ENCODE assay signal across 36 cellular contexts in genomic region chr5:138998521-138998920, GRCh38.
"Had no signal": no experiment of that assay in that cellular context is flagged by ENCODE, and none has a peak within 500 bp of the region (broad histone marks: within the 10 kb centered on the region; RNA-seq: fewer than 3 reads in every experiment).

No MANE protein-coding gene starts in this region.

- H3K4me3 Mint-ChIP-seq: activated B cell treated with CpG ODN at 0.5 μM for 24 hours; activated CD4-positive, alpha-beta memory T cell treated with anti-CD3 and anti-CD28 coated beads, Interleukin-2, amount 10 ng/mL, durations not matched to agents 7 days and 5 days; activated CD4-positive, alpha-beta T cell treated with anti-CD3 and anti-CD28 coated beads, Interleukin-2, amount 10 ng/mL, durations not matched to agents 24 days and 14 days; activated CD8-positive, alpha-beta memory T cell treated with anti-CD3 and anti-CD28 coated beads, Interleukin-2, amount 10 ng/mL, durations not matched to agents 7 days and 5 days; activated CD8-positive, alpha-beta T cell treated with anti-CD3 and anti-CD28 coated beads, Interleukin-2, amount 10 ng/mL, durations not matched to agents 7 days and 5 days; activated naive CD4-positive, alpha-beta T cell treated with anti-CD3 and anti-CD28 coated beads, Interleukin-2, amount 10 ng/mL, durations not matched to agents 7 days and 5 days; activated naive CD4-positive, alpha-beta T cell treated with anti-CD3 and anti-CD28 coated beads, Interleukin-2, amount 50 U/mL, for 24 hours; activated naive CD8-positive, alpha-beta T cell; activated naive CD8-positive, alpha-beta T cell treated with anti-CD3 and anti-CD28 coated beads, Interleukin-2, amount 10 ng/mL, durations not matched to agents 7 days and 5 days; activated naive CD8-positive, alpha-beta T cell treated with anti-CD3 and anti-CD28 coated beads, Interleukin-2, amount 50 U/mL, for 24 hours; activated T-cell treated with anti-CD3 and anti-CD28 coated beads, Interleukin-2, amount 50 U/mL, for 24 hours; brain; central memory CD8-positive, alpha-beta T cell; T-helper 1 cell treated with Interleukin-12 subunit alpha and Interleukin-12 subunit beta and Interleukin-4 antibody, amounts not matched to agents 30 μg/mL and 1 μg/mL, for 36 hours; T-helper 2 cell treated with Interferon-gamma antibody and Interleukin-4, amounts not matched to agents 5 μg/mL and 100 μg/mL, for 36 hours had no signal

- ATAC-seq: activated CD8-positive, alpha-beta memory T cell treated with anti-CD3 and anti-CD28 coated beads, Interleukin-2, amount 10 ng/mL, durations not matched to agents 7 days and 5 days; activated CD8-positive, alpha-beta T cell treated with anti-CD3 and anti-CD28 coated beads, Interleukin-2, amount 10 ng/mL, durations not matched to agents 7 days and 5 days; activated naive CD8-positive, alpha-beta T cell treated with anti-CD3 and anti-CD28 coated beads, Interleukin-2, amount 50 U/mL, for 24 hours had no signal

- H3K9me3 Mint-ChIP-seq: activated naive CD4-positive, alpha-beta T cell treated with anti-CD3 and anti-CD28 coated beads, Interleukin-2, amount 10 ng/mL, durations not matched to agents 7 days and 5 days; central memory CD8-positive, alpha-beta T cell had no signal

- H3K4me3 ChIP-seq: ascending aorta, cardiac muscle cell had no signal

- H3K27ac Mint-ChIP-seq: activated B cell treated with CpG ODN at 0.5 μM for 24 hours; activated CD4-positive, alpha-beta memory T cell treated with anti-CD3 and anti-CD28 coated beads, Interleukin-2, amount 10 ng/mL, durations not matched to agents 7 days and 5 days; activated CD4-positive, alpha-beta T cell treated with anti-CD3 and anti-CD28 coated beads, Interleukin-2, amount 10 ng/mL, durations not matched to agents 24 days and 14 days; activated CD8-positive, alpha-beta memory T cell treated with anti-CD3 and anti-CD28 coated beads, Interleukin-2, amount 10 ng/mL, durations not matched to agents 7 days and 5 days; activated CD8-positive, alpha-beta T cell treated with anti-CD3 and anti-CD28 coated beads, Interleukin-2, amount 10 ng/mL, durations not matched to agents 7 days and 5 days; activated naive CD4-positive, alpha-beta T cell treated with anti-CD3 and anti-CD28 coated beads, Interleukin-2, amount 10 ng/mL, durations not matched to agents 7 days and 5 days; activated naive CD4-positive, alpha-beta T cell treated with anti-CD3 and anti-CD28 coated beads, Interleukin-2, amount 50 U/mL, for 24 hours; activated naive CD8-positive, alpha-beta T cell; activated naive CD8-positive, alpha-beta T cell treated with anti-CD3 and anti-CD28 coated beads, Interleukin-2, amount 10 ng/mL, durations not matched to agents 7 days and 5 days; activated naive CD8-positive, alpha-beta T cell treated with anti-CD3 and anti-CD28 coated beads, Interleukin-2, amount 50 U/mL, for 24 hours; activated T-cell treated with anti-CD3 and anti-CD28 coated beads, Interleukin-2, amount 50 U/mL, for 24 hours; activated T-helper 2 cell treated with anti-CD3 and anti-CD28 coated beads, Interferon-gamma antibody, Interleukin-2, Interleukin-4, amounts not matched to agents 10 μg/mL and 5 μg/mL and 100 μg/mL, durations not matched to agents 14 hours and 24 hours and 36 hours; brain; T-helper 1 cell treated with Interleukin-12 subunit alpha and Interleukin-12 subunit beta and Interleukin-4 antibody, amounts not matched to agents 30 μg/mL and 1 μg/mL, for 36 hours; T-helper 2 cell treated with Interferon-gamma antibody and Interleukin-4, amounts not matched to agents 5 μg/mL and 100 μg/mL, for 36 hours had no signal

- H3K36me3 Mint-ChIP-seq: activated naive CD4-positive, alpha-beta T cell treated with anti-CD3 and anti-CD28 coated beads, Interleukin-2, amount 10 ng/mL, durations not matched to agents 7 days and 5 days had no signal

- H3K36me3 ChIP-seq: ascending aorta, cardiac muscle cell had no signal

- H3K27me3 ChIP-seq: ascending aorta, cardiac muscle cell had no signal

- H3K9me3 ChIP-seq: ascending aorta had no signal

- H3K27ac ChIP-seq: ascending aorta, cardiac muscle cell, VCaP had no signal

- DNase-seq: activated B cell treated with CpG ODN at 0.5 μM for 24 hours; activated CD4-positive, alpha-beta memory T cell treated with anti-CD3 and anti-CD28 coated beads, Interleukin-2, amount 10 ng/mL, durations not matched to agents 7 days and 5 days; activated CD4-positive, alpha-beta T cell treated with anti-CD3 and anti-CD28 coated beads for 4 hours; activated CD4-positive, alpha-beta T cell treated with anti-CD3 and anti-CD28 coated beads, Interleukin-2, amount 10 ng/mL, durations not matched to agents 24 days and 14 days; activated CD4-positive, alpha-beta T cell treated with anti-CD3 and anti-CD28 coated beads, Interleukin-2, amount 50 U/mL, for 1 hour; activated CD4-positive, alpha-beta T cell treated with anti-CD3 and anti-CD28 coated beads, Interleukin-2, amount 50 U/mL, for 48 hours; activated CD4-positive, CD25-positive, alpha-beta regulatory T cell treated with anti-CD3 and anti-CD28 coated beads, Interleukin-2, amount 50 U/mL, for 72 hours; activated CD8-positive, alpha-beta memory T cell treated with anti-CD3 and anti-CD28 coated beads for 24 hours; activated CD8-positive, alpha-beta memory T cell treated with anti-CD3 and anti-CD28 coated beads, Interleukin-2, amount 50 U/mL, for 48 hours; activated CD8-positive, alpha-beta T cell treated with anti-CD3 and anti-CD28 coated beads, Interleukin-2, amount 10 ng/mL, durations not matched to agents 7 days and 5 days; activated effector memory CD4-positive, alpha-beta T cell treated with Interleukin-2 at 50 U/mL for 16 hours; activated gamma-delta T cell; activated naive CD4-positive, alpha-beta T cell treated with anti-CD3 and anti-CD28 coated beads, Interleukin-2, amount 10 ng/mL, durations not matched to agents 7 days and 5 days; activated naive CD4-positive, alpha-beta T cell treated with Interleukin-2 at 50 U/mL for 16 hours; activated naive CD8-positive, alpha-beta T cell treated with anti-CD3 and anti-CD28 coated beads, Interleukin-2, amount 10 ng/mL, durations not matched to agents 7 days and 5 days; activated naive CD8-positive, alpha-beta T cell treated with anti-CD3 and anti-CD28 coated beads, Interleukin-2, amount 50 U/mL, for 24 hours; activated T-cell treated with anti-CD3 and anti-CD28 coated beads, Interleukin-2, amount 50 U/mL, for 24 hours; activated T-cell treated with anti-CD3 and anti-CD28 coated beads, Interleukin-2, amount 50 U/mL, for 48 hours; amygdala; anterior cingulate cortex; caudate nucleus; cerebellar nuclear complex; T-helper 1 cell; T-helper 2 cell; T-helper 9 cell had no signal

- H3K27me3 Mint-ChIP-seq: activated B cell treated with CpG ODN at 0.5 μM for 24 hours; activated CD4-positive, alpha-beta memory T cell treated with anti-CD3 and anti-CD28 coated beads, Interleukin-2, amount 10 ng/mL, durations not matched to agents 7 days and 5 days; activated CD4-positive, alpha-beta T cell treated with anti-CD3 and anti-CD28 coated beads, Interleukin-2, amount 10 ng/mL, durations not matched to agents 24 days and 14 days; activated CD8-positive, alpha-beta memory T cell treated with anti-CD3 and anti-CD28 coated beads, Interleukin-2, amount 10 ng/mL, durations not matched to agents 7 days and 5 days; activated naive CD4-positive, alpha-beta T cell treated with anti-CD3 and anti-CD28 coated beads, Interleukin-2, amount 10 ng/mL, durations not matched to agents 7 days and 5 days; activated naive CD4-positive, alpha-beta T cell treated with anti-CD3 and anti-CD28 coated beads, Interleukin-2, amount 50 U/mL, for 24 hours; activated naive CD8-positive, alpha-beta T cell; activated naive CD8-positive, alpha-beta T cell treated with anti-CD3 and anti-CD28 coated beads, Interleukin-2, amount 10 ng/mL, durations not matched to agents 7 days and 5 days; activated naive CD8-positive, alpha-beta T cell treated with anti-CD3 and anti-CD28 coated beads, Interleukin-2, amount 50 U/mL, for 24 hours; activated T-cell treated with anti-CD3 and anti-CD28 coated beads, Interleukin-2, amount 50 U/mL, for 24 hours; central memory CD8-positive, alpha-beta T cell had no signal

- H3K4me1 ChIP-seq: ascending aorta had no signal

- H3K4me1 Mint-ChIP-seq: activated B cell treated with CpG ODN at 0.5 μM for 24 hours; activated CD4-positive, alpha-beta memory T cell treated with anti-CD3 and anti-CD28 coated beads, Interleukin-2, amount 10 ng/mL, durations not matched to agents 7 days and 5 days; activated CD4-positive, alpha-beta T cell treated with anti-CD3 and anti-CD28 coated beads, Interleukin-2, amount 10 ng/mL, durations not matched to agents 24 days and 14 days; activated CD8-positive, alpha-beta memory T cell treated with anti-CD3 and anti-CD28 coated beads, Interleukin-2, amount 10 ng/mL, durations not matched to agents 7 days and 5 days; activated naive CD4-positive, alpha-beta T cell treated with anti-CD3 and anti-CD28 coated beads, Interleukin-2, amount 10 ng/mL, durations not matched to agents 7 days and 5 days; activated naive CD4-positive, alpha-beta T cell treated with anti-CD3 and anti-CD28 coated beads, Interleukin-2, amount 50 U/mL, for 24 hours; activated naive CD8-positive, alpha-beta T cell treated with anti-CD3 and anti-CD28 coated beads, Interleukin-2, amount 10 ng/mL, durations not matched to agents 7 days and 5 days; activated naive CD8-positive, alpha-beta T cell treated with anti-CD3 and anti-CD28 coated beads, Interleukin-2, amount 50 U/mL, for 24 hours; brain; central memory CD8-positive, alpha-beta T cell had no signal
